ENCODE assay signal across 1 cellular context in the genomic region with DNA sequence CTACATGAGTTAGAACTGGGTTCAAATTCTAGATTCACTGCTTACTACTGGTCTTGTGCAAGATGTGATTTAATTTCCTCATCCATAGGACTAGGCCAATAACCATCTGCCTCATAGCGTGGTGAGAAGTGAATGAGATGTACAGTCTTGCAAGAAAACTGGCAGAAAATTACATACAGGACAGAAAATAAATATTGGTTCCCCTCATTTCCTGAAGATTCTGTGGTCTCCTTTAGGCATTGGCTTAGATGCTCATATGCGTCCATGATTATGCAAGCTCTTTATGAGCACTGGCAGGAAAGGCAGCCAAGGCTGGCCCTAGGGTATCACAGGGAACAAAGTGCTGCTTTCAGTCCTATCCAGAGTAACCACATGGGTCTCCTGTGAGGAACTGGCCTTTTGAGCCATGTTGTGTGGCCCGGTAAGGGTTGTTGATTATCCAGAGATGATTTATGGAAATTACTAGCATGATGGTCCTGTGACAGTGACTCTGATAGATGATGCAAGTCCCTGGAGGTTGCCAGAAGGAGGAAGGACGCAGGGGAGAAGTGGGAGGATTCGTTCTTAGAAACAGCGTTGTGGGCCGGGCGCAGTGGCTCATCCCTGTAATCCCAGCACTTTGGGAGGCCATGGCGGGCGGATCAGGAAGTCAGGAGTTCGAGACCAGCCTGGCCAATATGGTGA.
TF ChIP-seq lines count a peak whose summit lies in the region.

No MANE protein-coding gene starts in this region.

TF ChIP-seq in K562, 482 proteins besides CTCF, POLR2A, EP300 and RAD21 (continued from another document and continues in another):
- TF ChIP-seq, protein P1, sequence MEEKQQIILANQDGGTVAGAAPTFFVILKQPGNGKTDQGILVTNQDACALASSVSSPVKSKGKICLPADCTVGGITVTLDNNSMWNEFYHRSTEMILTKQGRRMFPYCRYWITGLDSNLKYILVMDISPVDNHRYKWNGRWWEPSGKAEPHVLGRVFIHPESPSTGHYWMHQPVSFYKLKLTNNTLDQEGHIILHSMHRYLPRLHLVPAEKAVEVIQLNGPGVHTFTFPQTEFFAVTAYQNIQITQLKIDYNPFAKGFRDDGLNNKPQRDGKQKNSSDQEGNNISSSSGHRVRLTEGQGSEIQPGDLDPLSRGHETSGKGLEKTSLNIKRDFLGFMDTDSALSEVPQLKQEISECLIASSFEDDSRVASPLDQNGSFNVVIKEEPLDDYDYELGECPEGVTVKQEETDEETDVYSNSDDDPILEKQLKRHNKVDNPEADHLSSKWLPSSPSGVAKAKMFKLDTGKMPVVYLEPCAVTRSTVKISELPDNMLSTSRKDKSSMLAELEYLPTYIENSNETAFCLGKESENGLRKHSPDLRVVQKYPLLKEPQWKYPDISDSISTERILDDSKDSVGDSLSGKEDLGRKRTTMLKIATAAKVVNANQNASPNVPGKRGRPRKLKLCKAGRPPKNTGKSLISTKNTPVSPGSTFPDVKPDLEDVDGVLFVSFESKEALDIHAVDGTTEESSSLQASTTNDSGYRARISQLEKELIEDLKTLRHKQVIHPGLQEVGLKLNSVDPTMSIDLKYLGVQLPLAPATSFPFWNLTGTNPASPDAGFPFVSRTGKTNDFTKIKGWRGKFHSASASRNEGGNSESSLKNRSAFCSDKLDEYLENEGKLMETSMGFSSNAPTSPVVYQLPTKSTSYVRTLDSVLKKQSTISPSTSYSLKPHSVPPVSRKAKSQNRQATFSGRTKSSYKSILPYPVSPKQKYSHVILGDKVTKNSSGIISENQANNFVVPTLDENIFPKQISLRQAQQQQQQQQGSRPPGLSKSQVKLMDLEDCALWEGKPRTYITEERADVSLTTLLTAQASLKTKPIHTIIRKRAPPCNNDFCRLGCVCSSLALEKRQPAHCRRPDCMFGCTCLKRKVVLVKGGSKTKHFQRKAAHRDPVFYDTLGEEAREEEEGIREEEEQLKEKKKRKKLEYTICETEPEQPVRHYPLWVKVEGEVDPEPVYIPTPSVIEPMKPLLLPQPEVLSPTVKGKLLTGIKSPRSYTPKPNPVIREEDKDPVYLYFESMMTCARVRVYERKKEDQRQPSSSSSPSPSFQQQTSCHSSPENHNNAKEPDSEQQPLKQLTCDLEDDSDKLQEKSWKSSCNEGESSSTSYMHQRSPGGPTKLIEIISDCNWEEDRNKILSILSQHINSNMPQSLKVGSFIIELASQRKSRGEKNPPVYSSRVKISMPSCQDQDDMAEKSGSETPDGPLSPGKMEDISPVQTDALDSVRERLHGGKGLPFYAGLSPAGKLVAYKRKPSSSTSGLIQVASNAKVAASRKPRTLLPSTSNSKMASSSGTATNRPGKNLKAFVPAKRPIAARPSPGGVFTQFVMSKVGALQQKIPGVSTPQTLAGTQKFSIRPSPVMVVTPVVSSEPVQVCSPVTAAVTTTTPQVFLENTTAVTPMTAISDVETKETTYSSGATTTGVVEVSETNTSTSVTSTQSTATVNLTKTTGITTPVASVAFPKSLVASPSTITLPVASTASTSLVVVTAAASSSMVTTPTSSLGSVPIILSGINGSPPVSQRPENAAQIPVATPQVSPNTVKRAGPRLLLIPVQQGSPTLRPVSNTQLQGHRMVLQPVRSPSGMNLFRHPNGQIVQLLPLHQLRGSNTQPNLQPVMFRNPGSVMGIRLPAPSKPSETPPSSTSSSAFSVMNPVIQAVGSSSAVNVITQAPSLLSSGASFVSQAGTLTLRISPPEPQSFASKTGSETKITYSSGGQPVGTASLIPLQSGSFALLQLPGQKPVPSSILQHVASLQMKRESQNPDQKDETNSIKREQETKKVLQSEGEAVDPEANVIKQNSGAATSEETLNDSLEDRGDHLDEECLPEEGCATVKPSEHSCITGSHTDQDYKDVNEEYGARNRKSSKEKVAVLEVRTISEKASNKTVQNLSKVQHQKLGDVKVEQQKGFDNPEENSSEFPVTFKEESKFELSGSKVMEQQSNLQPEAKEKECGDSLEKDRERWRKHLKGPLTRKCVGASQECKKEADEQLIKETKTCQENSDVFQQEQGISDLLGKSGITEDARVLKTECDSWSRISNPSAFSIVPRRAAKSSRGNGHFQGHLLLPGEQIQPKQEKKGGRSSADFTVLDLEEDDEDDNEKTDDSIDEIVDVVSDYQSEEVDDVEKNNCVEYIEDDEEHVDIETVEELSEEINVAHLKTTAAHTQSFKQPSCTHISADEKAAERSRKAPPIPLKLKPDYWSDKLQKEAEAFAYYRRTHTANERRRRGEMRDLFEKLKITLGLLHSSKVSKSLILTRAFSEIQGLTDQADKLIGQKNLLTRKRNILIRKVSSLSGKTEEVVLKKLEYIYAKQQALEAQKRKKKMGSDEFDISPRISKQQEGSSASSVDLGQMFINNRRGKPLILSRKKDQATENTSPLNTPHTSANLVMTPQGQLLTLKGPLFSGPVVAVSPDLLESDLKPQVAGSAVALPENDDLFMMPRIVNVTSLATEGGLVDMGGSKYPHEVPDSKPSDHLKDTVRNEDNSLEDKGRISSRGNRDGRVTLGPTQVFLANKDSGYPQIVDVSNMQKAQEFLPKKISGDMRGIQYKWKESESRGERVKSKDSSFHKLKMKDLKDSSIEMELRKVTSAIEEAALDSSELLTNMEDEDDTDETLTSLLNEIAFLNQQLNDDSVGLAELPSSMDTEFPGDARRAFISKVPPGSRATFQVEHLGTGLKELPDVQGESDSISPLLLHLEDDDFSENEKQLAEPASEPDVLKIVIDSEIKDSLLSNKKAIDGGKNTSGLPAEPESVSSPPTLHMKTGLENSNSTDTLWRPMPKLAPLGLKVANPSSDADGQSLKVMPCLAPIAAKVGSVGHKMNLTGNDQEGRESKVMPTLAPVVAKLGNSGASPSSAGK (IDR thresholded peaks at IDR 0.05) = no peak
- no peak for TF ChIP-seq THAP7 (CRISPR knock-in tag; IDR thresholded peaks at IDR 0.05)
- TF ChIP-seq, protein P2, sequence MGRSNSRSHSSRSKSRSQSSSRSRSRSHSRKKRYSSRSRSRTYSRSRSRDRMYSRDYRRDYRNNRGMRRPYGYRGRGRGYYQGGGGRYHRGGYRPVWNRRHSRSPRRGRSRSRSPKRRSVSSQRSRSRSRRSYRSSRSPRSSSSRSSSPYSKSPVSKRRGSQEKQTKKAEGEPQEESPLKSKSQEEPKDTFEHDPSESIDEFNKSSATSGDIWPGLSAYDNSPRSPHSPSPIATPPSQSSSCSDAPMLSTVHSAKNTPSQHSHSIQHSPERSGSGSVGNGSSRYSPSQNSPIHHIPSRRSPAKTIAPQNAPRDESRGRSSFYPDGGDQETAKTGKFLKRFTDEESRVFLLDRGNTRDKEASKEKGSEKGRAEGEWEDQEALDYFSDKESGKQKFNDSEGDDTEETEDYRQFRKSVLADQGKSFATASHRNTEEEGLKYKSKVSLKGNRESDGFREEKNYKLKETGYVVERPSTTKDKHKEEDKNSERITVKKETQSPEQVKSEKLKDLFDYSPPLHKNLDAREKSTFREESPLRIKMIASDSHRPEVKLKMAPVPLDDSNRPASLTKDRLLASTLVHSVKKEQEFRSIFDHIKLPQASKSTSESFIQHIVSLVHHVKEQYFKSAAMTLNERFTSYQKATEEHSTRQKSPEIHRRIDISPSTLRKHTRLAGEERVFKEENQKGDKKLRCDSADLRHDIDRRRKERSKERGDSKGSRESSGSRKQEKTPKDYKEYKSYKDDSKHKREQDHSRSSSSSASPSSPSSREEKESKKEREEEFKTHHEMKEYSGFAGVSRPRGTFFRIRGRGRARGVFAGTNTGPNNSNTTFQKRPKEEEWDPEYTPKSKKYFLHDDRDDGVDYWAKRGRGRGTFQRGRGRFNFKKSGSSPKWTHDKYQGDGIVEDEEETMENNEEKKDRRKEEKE (IDR thresholded peaks at IDR 0.05; ENCODE audit: borderline replicate concordance in 1 of 2, control insufficient read depth in 1 of 2, low read depth in 2 of 2, low read length in 1 of 2) = no peak
- no peak for TF ChIP-seq CBFB (CRISPR knock-in tag; IDR thresholded peaks at IDR 0.05)
- no peak for TF ChIP-seq PHTF2 (CRISPR knock-in tag; IDR thresholded peaks at IDR 0.05)
- TF ChIP-seq, protein P3, sequence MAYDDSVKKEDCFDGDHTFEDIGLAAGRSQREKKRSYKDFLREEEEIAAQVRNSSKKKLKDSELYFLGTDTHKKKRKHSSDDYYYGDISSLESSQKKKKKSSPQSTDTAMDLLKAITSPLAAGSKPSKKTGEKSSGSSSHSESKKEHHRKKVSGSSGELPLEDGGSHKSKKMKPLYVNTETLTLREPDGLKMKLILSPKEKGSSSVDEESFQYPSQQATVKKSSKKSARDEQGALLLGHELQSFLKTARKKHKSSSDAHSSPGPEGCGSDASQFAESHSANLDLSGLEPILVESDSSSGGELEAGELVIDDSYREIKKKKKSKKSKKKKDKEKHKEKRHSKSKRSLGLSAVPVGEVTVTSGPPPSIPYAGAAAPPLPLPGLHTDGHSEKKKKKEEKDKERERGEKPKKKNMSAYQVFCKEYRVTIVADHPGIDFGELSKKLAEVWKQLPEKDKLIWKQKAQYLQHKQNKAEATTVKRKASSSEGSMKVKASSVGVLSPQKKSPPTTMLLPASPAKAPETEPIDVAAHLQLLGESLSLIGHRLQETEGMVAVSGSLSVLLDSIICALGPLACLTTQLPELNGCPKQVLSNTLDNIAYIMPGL (CRISPR knock-in tag; IDR thresholded peaks at IDR 0.05) = no peak
- TF ChIP-seq ZFX (CRISPR knock-in tag; IDR thresholded peaks at IDR 0.05) = no peak
- no peak for TF ChIP-seq TAF9B (IDR thresholded peaks at IDR 0.05; ENCODE audit: partially characterized antibody)
- TF ChIP-seq PML (IDR thresholded peaks at IDR 0.05; ENCODE audit: low read length) = no peak
- TF ChIP-seq MLX (CRISPR knock-in tag; conservative IDR thresholded peaks at IDR 0.05) = no peak
- TF ChIP-seq EZH2 (IDR thresholded peaks at IDR 0.05; ENCODE audit: borderline replicate concordance, low read depth, low read length) = no peak
- TF ChIP-seq ZNF224 (CRISPR knock-in tag; IDR thresholded peaks at IDR 0.05) = no peak
- TF ChIP-seq DIDO1 (tag; IDR thresholded peaks at IDR 0.05; ENCODE audit: low read depth) = no peak
- TF ChIP-seq POLR3A (IDR thresholded peaks at IDR 0.05; ENCODE audit: borderline replicate concordance, extremely low read depth, insufficient read depth, insufficient read length) = no peak
- TF ChIP-seq CEBPZ (IDR thresholded peaks at IDR 0.05; ENCODE audit: borderline replicate concordance, low read depth, low read length) = no peak
- no peak for TF ChIP-seq DNMT1 (IDR thresholded peaks at IDR 0.05)
- TF ChIP-seq, protein P4, sequence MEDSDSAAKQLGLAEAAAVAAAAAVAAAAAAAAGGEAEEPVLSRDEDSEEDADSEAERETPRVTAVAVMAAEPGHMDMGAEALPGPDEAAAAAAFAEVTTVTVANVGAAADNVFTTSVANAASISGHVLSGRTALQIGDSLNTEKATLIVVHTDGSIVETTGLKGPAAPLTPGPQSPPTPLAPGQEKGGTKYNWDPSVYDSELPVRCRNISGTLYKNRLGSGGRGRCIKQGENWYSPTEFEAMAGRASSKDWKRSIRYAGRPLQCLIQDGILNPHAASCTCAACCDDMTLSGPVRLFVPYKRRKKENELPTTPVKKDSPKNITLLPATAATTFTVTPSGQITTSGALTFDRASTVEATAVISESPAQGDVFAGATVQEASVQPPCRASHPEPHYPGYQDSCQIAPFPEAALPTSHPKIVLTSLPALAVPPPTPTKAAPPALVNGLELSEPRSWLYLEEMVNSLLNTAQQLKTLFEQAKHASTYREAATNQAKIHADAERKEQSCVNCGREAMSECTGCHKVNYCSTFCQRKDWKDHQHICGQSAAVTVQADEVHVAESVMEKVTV (CRISPR knock-in tag; IDR thresholded peaks at IDR 0.05) = no peak
- no peak for TF ChIP-seq ETV5 (CRISPR knock-in tag; IDR thresholded peaks at IDR 0.05; ENCODE audit: low read depth)
- no peak for TF ChIP-seq ZFP30 (CRISPR knock-in tag; IDR thresholded peaks at IDR 0.05; ENCODE audit: borderline replicate concordance)
- no peak for TF ChIP-seq SRF (CRISPR knock-in tag; IDR thresholded peaks at IDR 0.05)
- no peak for TF ChIP-seq FOXJ3 (CRISPR knock-in tag; IDR thresholded peaks at IDR 0.05)
- TF ChIP-seq MECOM (CRISPR knock-in tag; IDR thresholded peaks at IDR 0.05) = peak; percentile 63; the same call in 1 of the 2 replicates
- TF ChIP-seq RHOXF2B (CRISPR knock-in tag; conservative IDR thresholded peaks at IDR 0.05) = no peak
- TF ChIP-seq FOXK2 (conservative IDR thresholded peaks at IDR 0.05 in 1 of 2, IDR thresholded peaks at IDR 0.05 in 1 of 2; ENCODE audit: low read depth in 2 of 2) = peak; percentile 54 to 61; a peak in 3 of 4 replicates
